22 cellular contexts compared by ENCODE assay signal in the genomic region with DNA sequence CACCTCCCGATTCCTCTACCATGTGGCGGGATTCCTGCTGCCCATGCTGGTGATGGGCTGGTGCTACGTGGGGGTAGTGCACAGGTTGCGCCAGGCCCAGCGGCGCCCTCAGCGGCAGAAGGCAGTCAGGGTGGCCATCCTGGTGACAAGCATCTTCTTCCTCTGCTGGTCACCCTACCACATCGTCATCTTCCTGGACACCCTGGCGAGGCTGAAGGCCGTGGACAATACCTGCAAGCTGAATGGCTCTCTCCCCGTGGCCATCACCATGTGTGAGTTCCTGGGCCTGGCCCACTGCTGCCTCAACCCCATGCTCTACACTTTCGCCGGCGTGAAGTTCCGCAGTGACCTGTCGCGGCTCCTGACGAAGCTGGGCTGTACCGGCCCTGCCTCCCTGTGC. TPM values are rescaled to one million over a fixed set of nuclear protein-coding genes. Genes with fewer than 3 reads are reported as not detected.
DNase-seq lines count a peak whose midpoint lies in the region; ATAC-seq, FAIRE-seq and TF ChIP-seq lines count a peak whose summit lies in the region.
"Had no signal": no experiment of that assay in that cellular context is flagged by ENCODE, and none has a peak within 500 bp of the region (broad histone marks: within the 10 kb centered on the region; RNA-seq: fewer than 3 reads in every experiment).

No MANE protein-coding gene starts in this region.

- TF ChIP-seq CTCF in osteocyte (IDR thresholded peaks at IDR 0.05) (no peak), ascending aorta (IDR thresholded peaks at IDR 0.05) (no peak)

- no peak overlapping the region for H3K4me3 ChIP-seq in ascending aorta
- H3K4me3 ChIP-seq: gastrocnemius medialis, left ventricle myocardium inferior, psoas muscle, smooth muscle cell, transverse colon had no signal

- H3K27ac Mint-ChIP-seq in activated CD4-positive, alpha-beta T cell treated with anti-CD3 and anti-CD28 coated beads for 36 hours, result peak overlapping the region; percentile 92
- peak overlapping the region; percentile 90 to 96 (median 92) for H3K27ac Mint-ChIP-seq in IgD-negative memory B cell
- H3K27ac Mint-ChIP-seq in central memory CD8-positive, alpha-beta T cell (ENCODE audit: low read depth), result peak overlapping the region; percentile 97
- H3K27ac Mint-ChIP-seq in osteocyte (ENCODE audit: unreplicated experiment), result peak overlapping the region; percentile 38

- peaks cover 20 to 50% of the 10 kb centered on the region in 2 donors for H3K36me3 ChIP-seq in ascending aorta
- H3K36me3 ChIP-seq: transverse colon had no signal

- H3K36me3 Mint-ChIP-seq in activated CD4-positive, alpha-beta T cell treated with anti-CD3 and anti-CD28 coated beads for 36 hours (ENCODE audit: low read depth), result peaks cover 44% of the 10 kb centered on the region
- H3K36me3 Mint-ChIP-seq in IgD-negative memory B cell, result peaks cover 2% of the 10 kb centered on the region
- H3K36me3 Mint-ChIP-seq in central memory CD8-positive, alpha-beta T cell (ENCODE audit: insufficient read depth), result peaks cover 55% of the 10 kb centered on the region
- peaks cover 18% of the 10 kb centered on the region for H3K36me3 Mint-ChIP-seq in osteocyte (ENCODE audit: unreplicated experiment)

- FAIRE-seq in GM19239 (lab: Jason Lieb, UNC), result no peak

- peak overlapping the region in 1 of 2 donors; percentile 55 for H3K27ac ChIP-seq in ascending aorta
- H3K27ac ChIP-seq: brain microvascular endothelial cell, epithelial cell of prostate, gastrocnemius medialis, left ventricle myocardium inferior, psoas muscle, transverse colon, VCaP had no signal

- H3K4me3 Mint-ChIP-seq in activated CD4-positive, alpha-beta T cell treated with anti-CD3 and anti-CD28 coated beads for 36 hours, result peak overlapping the region; percentile 31
- peak overlapping the region; percentile 78 to 92 (median 86) for H3K4me3 Mint-ChIP-seq in IgD-negative memory B cell
- peak overlapping the region; percentile 89 for H3K4me3 Mint-ChIP-seq in central memory CD8-positive, alpha-beta T cell
- no peak overlapping the region for H3K4me3 Mint-ChIP-seq in osteocyte (ENCODE audit: unreplicated experiment)

- intact Hi-C loops in activated CD4-positive, alpha-beta T cell treated with anti-CD3 and anti-CD28 coated beads for 36 hours (cut with DNase I, micrococcal nuclease), result no loop called here
- intact Hi-C loops in ascending aorta (cut with DNase I), result no loop called here

- peaks cover 8 to 17% of the 10 kb centered on the region in 2 donors for H3K4me1 ChIP-seq in ascending aorta

- CTCF ChIA-PET in activated CD4-positive, alpha-beta T cell treated with anti-CD3 and anti-CD28 coated beads for 36 hours (lab: Charles Lee), result interaction anchor here (1.2 to 1.5 kb wide), 3 partner anchors 100 to 110 kb away, joined by 4 to 6 read pairs (median 5); no protein-coding TSS in a partner anchor

- no peak for ATAC-seq in activated CD4-positive, alpha-beta T cell treated with anti-CD3 and anti-CD28 coated beads for 36 hours
- no peak for ATAC-seq in central memory CD8-positive, alpha-beta T cell (replicated peaks; ENCODE audit: extremely low read depth, poor library complexity, severe bottlenecking)
- ATAC-seq: gastrocnemius medialis had no signal

- peaks cover 83% of the 10 kb centered on the region for H3K4me1 Mint-ChIP-seq in activated CD4-positive, alpha-beta T cell treated with anti-CD3 and anti-CD28 coated beads for 36 hours
- peaks cover 71 to 77% (median 72%) of the 10 kb centered on the region in 3 donors for H3K4me1 Mint-ChIP-seq in IgD-negative memory B cell
- peaks cover 82% of the 10 kb centered on the region for H3K4me1 Mint-ChIP-seq in central memory CD8-positive, alpha-beta T cell
- H3K4me1 Mint-ChIP-seq in osteocyte (ENCODE audit: unreplicated experiment), result peaks cover 32% of the 10 kb centered on the region

- no peaks in the 10 kb centered on the region for H3K27me3 Mint-ChIP-seq in activated CD4-positive, alpha-beta T cell treated with anti-CD3 and anti-CD28 coated beads for 36 hours
- H3K27me3 Mint-ChIP-seq in IgD-negative memory B cell, result no peaks in the 10 kb centered on the region
- no peaks in the 10 kb centered on the region for H3K27me3 Mint-ChIP-seq in central memory CD8-positive, alpha-beta T cell
- H3K27me3 Mint-ChIP-seq in osteocyte (ENCODE audit: unreplicated experiment), result no peaks in the 10 kb centered on the region

- DNase-seq in activated CD4-positive, alpha-beta T cell treated with anti-CD3 and anti-CD28 coated beads for 36 hours, result no peak
- no peak for DNase-seq in activated CD4-positive, alpha-beta T cell treated with anti-CD3 and anti-CD28 coated beads for 4 hours
- DNase-seq in central memory CD8-positive, alpha-beta T cell (ENCODE audit: low spot score in 2 of 2), result no peak
- DNase-seq in osteocyte (ENCODE audit: extremely low spot score, unreplicated experiment) (no peak), D341Med (ENCODE audit: low spot score) (no peak), ascending aorta (ENCODE audit: low spot score in 2 of 2) (no peak), GM19239 (ENCODE audit: insufficient read length, low spot score) (no peak)
- DNase-seq: activated gamma-delta T cell, brain microvascular endothelial cell, gastrocnemius medialis, left ventricle myocardium inferior, NCI-H1694, NCI-H226, RPMI8226, transverse colon had no signal

- no peaks in the 10 kb centered on the region for H3K9me3 ChIP-seq in ascending aorta
- H3K9me3 ChIP-seq: gastrocnemius medialis, left ventricle myocardium inferior, psoas muscle, transverse colon had no signal

- no peaks in the 10 kb centered on the region for H3K27me3 ChIP-seq in ascending aorta
- H3K27me3 ChIP-seq: brain microvascular endothelial cell, gastrocnemius medialis, transverse colon had no signal

- POLR2A ChIA-PET in activated CD4-positive, alpha-beta T cell treated with anti-CD3 and anti-CD28 coated beads for 36 hours (lab: Charles Lee), result interaction anchor here (0.8 to 2.7 kb wide), 3 partner anchors 9 to 103 kb away, joined by 5 to 30 read pairs (median 9); a partner anchor contains a TSS

- no peaks in the 10 kb centered on the region for H3K9me3 Mint-ChIP-seq in activated CD4-positive, alpha-beta T cell treated with anti-CD3 and anti-CD28 coated beads for 36 hours (ENCODE audit: low read depth)
- no peaks in the 10 kb centered on the region for H3K9me3 Mint-ChIP-seq in IgD-negative memory B cell
- H3K9me3 Mint-ChIP-seq in central memory CD8-positive, alpha-beta T cell, result no peaks in the 10 kb centered on the region
- H3K9me3 Mint-ChIP-seq in osteocyte (ENCODE audit: unreplicated experiment), result no peaks in the 10 kb centered on the region

RNA-seq across cellular contexts. Expression of a gene that starts 10.5 kb away (rescaled TPM):
- 10 to 100 TPM; 18.9 to 21.3 TPM for total RNA-seq in activated CD4-positive, alpha-beta T cell treated with anti-CD3 and anti-CD28 coated beads for 36 hours
- polyA plus RNA-seq in IgD-negative memory B cell, result 93.4 TPM
- total RNA-seq in osteocyte (not detected in 2 replicates), ascending aorta (not detected)
- total RNA-seq: A172, gastrocnemius medialis, left ventricle myocardium inferior, M059J, smooth muscle cell had no signal
- polyA plus RNA-seq: smooth muscle cell had no signal

RNA-seq across cellular contexts. Expression of a gene that starts 31.5 kb away (rescaled TPM):
- 10 to 100 TPM; 34.5 to 58.5 TPM for total RNA-seq in activated CD4-positive, alpha-beta T cell treated with anti-CD3 and anti-CD28 coated beads for 36 hours
- 2.8 TPM for polyA plus RNA-seq in IgD-negative memory B cell
- 115 and 122 TPM in 2 replicates for total RNA-seq in osteocyte
- 46.5 TPM for total RNA-seq in ascending aorta

Comparison
In these comparisons a context has a peak if more than half of its experiments do, and no peak if none do; other contexts are left out.
1. H3K27ac Mint-ChIP-seq: peak in every context shown above with its lines; median percentile 97 in central memory CD8-positive, alpha-beta T cell; 92 in activated CD4-positive, alpha-beta T cell treated with anti-CD3 and anti-CD28 coated beads for 36 hours; 92 in IgD-negative memory B cell; 38 in osteocyte.
2. RNA of a gene that starts 10.5 kb away (total RNA-seq): 18.9 to 21.3 TPM in activated CD4-positive, alpha-beta T cell treated with anti-CD3 and anti-CD28 coated beads for 36 hours; not detected in osteocyte and not detected in ascending aorta (single experiment); every median in the first group is over 10 times any median in the second.